In genomic region chr20:1953616-1954015, GRCh38 we compare ENCODE assay signal across 16 cellular contexts. TPM values are rescaled to one million over a fixed set of nuclear protein-coding genes. Genes with fewer than 3 reads are reported as not detected.
"Had no signal": no experiment of that assay in that cellular context is flagged by ENCODE, and none has a peak within 500 bp of the region (broad histone marks: within the 10 kb centered on the region; RNA-seq: fewer than 3 reads in every experiment).

No MANE protein-coding gene starts in this region.

- H3K9me3 ChIP-seq: esophagus squamous epithelium, upper lobe of right lung had no signal

- H3K27ac ChIP-seq: esophagus squamous epithelium, upper lobe of right lung had no signal

- H3K27ac Mint-ChIP-seq: activated CD4-positive, alpha-beta memory T cell treated with anti-CD3 and anti-CD28 coated beads, Interleukin-2, amount 10 ng/mL, durations not matched to agents 7 days and 5 days; activated CD4-positive, alpha-beta T cell treated with anti-CD3 and anti-CD28 coated beads for 36 hours; activated T-helper 1 cell treated with anti-CD3 and anti-CD28 coated beads, Interleukin-12 subunit alpha, Interleukin-12 subunit beta, Interleukin-2, Interleukin-4 antibody, amounts not matched to agents 30 ng/mL and 10 ng/mL and 1 ng/mL, durations not matched to agents 14 hours and 24 hours and 36 hours; nephron progenitor cell had no signal

- H3K4me3 Mint-ChIP-seq: activated CD4-positive, alpha-beta memory T cell treated with anti-CD3 and anti-CD28 coated beads, Interleukin-2, amount 10 ng/mL, durations not matched to agents 7 days and 5 days; activated CD4-positive, alpha-beta T cell treated with anti-CD3 and anti-CD28 coated beads for 36 hours; activated T-helper 1 cell treated with anti-CD3 and anti-CD28 coated beads, Interleukin-12 subunit alpha, Interleukin-12 subunit beta, Interleukin-2, Interleukin-4 antibody, amounts not matched to agents 30 ng/mL and 10 ng/mL and 1 ng/mL, durations not matched to agents 14 hours and 24 hours and 36 hours; nephron progenitor cell; stimulated activated naive CD8-positive, alpha-beta T cell treated with anti-CD3 and anti-CD28 coated beads, Interleukin-15, Interleukin-2, amounts not matched to agents 100 ng/mL and 50 ng/mL, for 24 hours had no signal

- FAIRE-seq: astrocyte, colon had no signal

- H3K9me3 Mint-ChIP-seq: activated CD4-positive, alpha-beta memory T cell treated with anti-CD3 and anti-CD28 coated beads, Interleukin-2, amount 10 ng/mL, durations not matched to agents 7 days and 5 days; activated T-helper 1 cell treated with anti-CD3 and anti-CD28 coated beads, Interleukin-12 subunit alpha, Interleukin-12 subunit beta, Interleukin-2, Interleukin-4 antibody, amounts not matched to agents 30 ng/mL and 10 ng/mL and 1 ng/mL, durations not matched to agents 14 hours and 24 hours and 36 hours; nephron progenitor cell; stimulated activated naive CD8-positive, alpha-beta T cell treated with anti-CD3 and anti-CD28 coated beads, Interleukin-15, Interleukin-2, amounts not matched to agents 100 ng/mL and 50 ng/mL, for 24 hours had no signal

- H3K4me3 ChIP-seq: esophagus squamous epithelium, upper lobe of right lung had no signal

- H3K36me3 ChIP-seq: esophagus squamous epithelium, upper lobe of right lung had no signal

- ATAC-seq: activated CD4-positive, alpha-beta T cell treated with anti-CD3 and anti-CD28 coated beads for 36 hours; left colon had no signal

- DNase-seq: activated CD4-positive, alpha-beta memory T cell treated with anti-CD3 and anti-CD28 coated beads, Interleukin-2, amount 10 ng/mL, durations not matched to agents 7 days and 5 days; activated CD4-positive, alpha-beta T cell treated with anti-CD3 and anti-CD28 coated beads for 36 hours; activated CD8-positive, alpha-beta memory T cell treated with anti-CD3 and anti-CD28 coated beads, Interleukin-2, amount 50 U/mL, for 48 hours; activated naive CD4-positive, alpha-beta T cell; esophagus squamous epithelium; foreskin fibroblast; left colon; mammary epithelial cell; nephron progenitor cell; stimulated activated CD4-positive, alpha-beta T cell treated with anti-CD3 and anti-CD28 coated beads, Interleukin-2, amount 100 ng/mL, for 48 hours; upper lobe of right lung had no signal

- H3K4me1 Mint-ChIP-seq: activated CD4-positive, alpha-beta memory T cell treated with anti-CD3 and anti-CD28 coated beads, Interleukin-2, amount 10 ng/mL, durations not matched to agents 7 days and 5 days; activated CD4-positive, alpha-beta T cell treated with anti-CD3 and anti-CD28 coated beads for 36 hours had no signal

- H3K4me1 ChIP-seq: upper lobe of right lung had no signal

RNA-seq across cellular contexts. Expression of gene PDYN, which starts 40.2 kb away (rescaled TPM):
- total RNA-seq: activated CD4-positive, alpha-beta memory T cell treated with anti-CD3 and anti-CD28 coated beads, Interleukin-2, amount 10 ng/mL, durations not matched to agents 7 days and 5 days; activated CD4-positive, alpha-beta T cell treated with anti-CD3 and anti-CD28 coated beads for 36 hours; activated T-helper 1 cell treated with anti-CD3 and anti-CD28 coated beads, Interleukin-12 subunit alpha, Interleukin-12 subunit beta, Interleukin-2, Interleukin-4 antibody, amounts not matched to agents 30 ng/mL and 10 ng/mL and 1 ng/mL, durations not matched to agents 14 hours and 24 hours and 36 hours; astrocyte; esophagus squamous epithelium; left colon; mammary epithelial cell; osteoblast; upper lobe of right lung had no signal
- polyA plus RNA-seq: mammary epithelial cell had no signal

RNA-seq across cellular contexts. Expression of gene SIRPA, which starts 58.4 kb away (rescaled TPM):
- total RNA-seq: activated CD4-positive, alpha-beta memory T cell treated with anti-CD3 and anti-CD28 coated beads, Interleukin-2, amount 10 ng/mL, durations not matched to agents 7 days and 5 days; activated T-helper 1 cell treated with anti-CD3 and anti-CD28 coated beads, Interleukin-12 subunit alpha, Interleukin-12 subunit beta, Interleukin-2, Interleukin-4 antibody, amounts not matched to agents 30 ng/mL and 10 ng/mL and 1 ng/mL, durations not matched to agents 14 hours and 24 hours and 36 hours had no signal
